ENCODE assay signal across 13 cellular contexts in the genomic region with DNA sequence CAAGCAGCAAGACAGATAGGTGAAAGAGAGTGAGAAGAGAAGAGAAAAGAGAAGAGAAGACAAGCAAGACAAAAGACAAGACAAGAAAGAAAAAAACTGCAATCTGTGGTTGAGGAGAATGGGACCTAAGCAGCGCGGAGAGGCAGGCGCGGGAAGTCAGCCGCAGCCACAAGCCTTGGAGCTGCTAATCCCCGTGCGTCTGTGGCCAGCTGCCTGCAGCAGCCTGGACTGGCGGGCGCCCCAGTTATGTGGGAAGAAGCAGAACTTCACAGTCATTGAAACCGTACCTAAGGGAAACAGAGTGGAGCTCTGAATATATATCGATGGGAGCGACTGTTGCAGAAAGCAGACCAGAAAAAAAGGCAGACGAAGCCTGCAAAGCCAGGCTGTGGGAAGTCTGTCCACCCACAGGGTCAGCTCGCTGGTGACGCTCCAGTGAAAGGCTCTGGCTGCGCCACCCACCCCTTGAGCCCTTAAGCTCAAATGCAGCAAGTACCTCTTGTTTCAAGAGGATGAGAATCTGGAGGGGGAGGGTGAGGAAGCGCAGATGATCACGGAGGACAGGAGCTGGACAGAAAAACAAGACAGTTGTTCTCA. TPM values are rescaled to one million over a fixed set of nuclear protein-coding genes. Genes with fewer than 3 reads are reported as not detected.
DNase-seq lines count a peak whose midpoint lies in the region; ATAC-seq and TF ChIP-seq lines count a peak whose summit lies in the region.
"Had no signal": no experiment of that assay in that cellular context is flagged by ENCODE, and none has a peak within 500 bp of the region (broad histone marks: within the 10 kb centered on the region; RNA-seq: fewer than 3 reads in every experiment).

No MANE protein-coding gene starts in this region.

- DNase-seq in NCI-H2227 (lab: John Stamatoyannopoulos, UW; ENCODE audit: unreplicated experiment) = peak; percentile 7
- DNase-seq in NCI-H2227 treated with DMSO at 0.1 percent for 48 hours (lab: John Stamatoyannopoulos, UW) = no peak
- DNase-seq in WTC11 (ENCODE audit: low spot score) = peak; percentile 15
- DNase-seq in iPS-NIHi11 (ENCODE audit: low spot score) = peak; percentile 8
- DNase-seq in testis = peak; percentile 23
- DNase-seq in stimulated activated naive CD8-positive, alpha-beta T cell treated with anti-CD3 and anti-CD28 coated beads, Interleukin-15, amount 100 ng/mL, for 72 hours = no peak
- DNase-seq in activated CD4-positive, alpha-beta T cell treated with anti-CD3 and anti-CD28 coated beads for 1 hour = no peak
- DNase-seq: activated CD8-positive, alpha-beta memory T cell treated with anti-CD3 and anti-CD28 coated beads, Interleukin-2, amount 10 ng/mL, durations not matched to agents 7 days and 5 days; colonic mucosa; KG1; SIG-M5 had no signal

- TF ChIP-seq CTCF in WTC11 (IDR thresholded peaks at IDR 0.05) (no peak), testis (IDR thresholded peaks at IDR 0.05) (no peak)

- intact Hi-C loops in testis (cut with DNase I; ENCODE audit: low total_unique reads) = no loop called here

- peaks cover 7% of the 10 kb centered on the region for H3K27me3 Mint-ChIP-seq in WTC11 (ENCODE audit: low read depth)
- H3K27me3 Mint-ChIP-seq in stimulated activated naive CD8-positive, alpha-beta T cell treated with anti-CD3 and anti-CD28 coated beads, Interleukin-15, amount 100 ng/mL, for 72 hours = peaks cover 46% of the 10 kb centered on the region

- no peak overlapping the region for H3K27ac Mint-ChIP-seq in WTC11
- no peak overlapping the region for H3K27ac Mint-ChIP-seq in stimulated activated naive CD8-positive, alpha-beta T cell treated with anti-CD3 and anti-CD28 coated beads, Interleukin-15, amount 100 ng/mL, for 72 hours
- H3K27ac Mint-ChIP-seq: activated CD8-positive, alpha-beta memory T cell treated with anti-CD3 and anti-CD28 coated beads, Interleukin-2, amount 10 ng/mL, durations not matched to agents 7 days and 5 days had no signal

- no peaks in the 10 kb centered on the region for H3K36me3 ChIP-seq in testis (ENCODE audit: low read depth, missing control alignments)
- H3K36me3 ChIP-seq: colonic mucosa had no signal

- peak; percentile 82 for ATAC-seq in WTC11
- ATAC-seq in stimulated activated naive CD8-positive, alpha-beta T cell treated with anti-CD3 and anti-CD28 coated beads, Interleukin-15, amount 100 ng/mL, for 72 hours = no peak
- no peak for ATAC-seq in GM21576 (IDR thresholded peaks at IDR 0.05; ENCODE audit: unreplicated experiment)
- ATAC-seq: activated CD8-positive, alpha-beta memory T cell treated with anti-CD3 and anti-CD28 coated beads, Interleukin-2, amount 10 ng/mL, durations not matched to agents 7 days and 5 days had no signal

- no peaks in the 10 kb centered on the region for H3K27me3 ChIP-seq in testis
- H3K27me3 ChIP-seq: colonic mucosa had no signal

- peak overlapping the region; percentile 52 for H3K4me3 Mint-ChIP-seq in WTC11
- no peak overlapping the region for H3K4me3 Mint-ChIP-seq in stimulated activated naive CD8-positive, alpha-beta T cell treated with anti-CD3 and anti-CD28 coated beads, Interleukin-15, amount 100 ng/mL, for 72 hours
- H3K4me3 Mint-ChIP-seq: activated CD8-positive, alpha-beta memory T cell treated with anti-CD3 and anti-CD28 coated beads, Interleukin-2, amount 10 ng/mL, durations not matched to agents 7 days and 5 days had no signal

- no peak for TF ChIP-seq POLR2A in testis (IDR thresholded peaks at IDR 0.05)

- no peaks in the 10 kb centered on the region for H3K9me3 ChIP-seq in testis
- H3K9me3 ChIP-seq: colonic mucosa had no signal

- H3K27ac ChIP-seq in testis = no peak overlapping the region
- H3K27ac ChIP-seq: colonic mucosa had no signal

- H3K36me3 Mint-ChIP-seq in WTC11 = no peaks in the 10 kb centered on the region
- H3K36me3 Mint-ChIP-seq: activated CD8-positive, alpha-beta memory T cell treated with anti-CD3 and anti-CD28 coated beads, Interleukin-2, amount 10 ng/mL, durations not matched to agents 7 days and 5 days had no signal

- CTCF ChIA-PET in WTC11 (lab: Charles Lee) = interaction anchor here (1.0 to 1.4 kb wide), 4 partner anchors 24 to 114 kb away, joined by 3 to 10 read pairs (median 4); a partner anchor contains a TSS

- H3K4me1 Mint-ChIP-seq in WTC11 = peaks cover 23% of the 10 kb centered on the region
- no peaks in the 10 kb centered on the region for H3K4me1 Mint-ChIP-seq in stimulated activated naive CD8-positive, alpha-beta T cell treated with anti-CD3 and anti-CD28 coated beads, Interleukin-15, amount 100 ng/mL, for 72 hours
- H3K4me1 Mint-ChIP-seq: activated CD8-positive, alpha-beta memory T cell treated with anti-CD3 and anti-CD28 coated beads, Interleukin-2, amount 10 ng/mL, durations not matched to agents 7 days and 5 days had no signal

- H3K4me1 ChIP-seq in testis = no peaks in the 10 kb centered on the region
- H3K4me1 ChIP-seq: colonic mucosa had no signal

- WGBS in testis, 2 donors = 5 to 11% methylated on average over 18 of the region's 18 CpGs

- POLR2A ChIA-PET in WTC11 (lab: Charles Lee) = no interaction called here

- no peak overlapping the region for H3K4me3 ChIP-seq in testis
- H3K4me3 ChIP-seq: colonic mucosa, lung had no signal

- no peaks in the 10 kb centered on the region for H3K9me3 Mint-ChIP-seq in WTC11
- no peaks in the 10 kb centered on the region for H3K9me3 Mint-ChIP-seq in stimulated activated naive CD8-positive, alpha-beta T cell treated with anti-CD3 and anti-CD28 coated beads, Interleukin-15, amount 100 ng/mL, for 72 hours

TF ChIP-seq in WTC11, 78 proteins besides CTCF, POLR2A, EP300 and RAD21:
- TF ChIP-seq ZBTB21 (CRISPR knock-in tag; IDR thresholded peaks at IDR 0.05; ENCODE audit: borderline replicate concordance) (no peak), ZNF219 (CRISPR knock-in tag; IDR thresholded peaks at IDR 0.05; ENCODE audit: borderline replicate concordance) (no peak), ZNF671 (CRISPR knock-in tag; IDR thresholded peaks at IDR 0.05) (no peak)

RNA-seq across cellular contexts. Expression of a gene that starts 24.8 kb away (rescaled TPM):
- total RNA-seq in WTC11 (2021) (2.2 to 3.4 TPM (median 2.7 TPM) in 3 replicates), testis (under 1 TPM; 0.79 to 0.81 TPM)
- polyA plus RNA-seq in testis (ENCODE audit: insufficient read depth, low read depth, low replicate concordance) = 0.57 TPM
- total RNA-seq: colonic mucosa had no signal

Comparison
In these comparisons a context has a peak if more than half of its experiments do, and no peak if none do; other contexts are left out.
1. DNase-seq: peak in NCI-H2227 (single experiment), WTC11 (single experiment), iPS-NIHi11 (single experiment) and testis (single experiment); none in NCI-H2227 treated with DMSO at 0.1 percent for 48 hours (single experiment), stimulated activated naive CD8-positive, alpha-beta T cell treated with anti-CD3 and anti-CD28 coated beads, Interleukin-15, amount 100 ng/mL, for 72 hours (0 of 2) and activated CD4-positive, alpha-beta T cell treated with anti-CD3 and anti-CD28 coated beads for 1 hour (single experiment).